In genomic region chr1:1598720-1599029, GRCh38 we compare ENCODE assay signal across 13 cellular contexts. TPM values are rescaled to one million over a fixed set of nuclear protein-coding genes. Genes with fewer than 3 reads are reported as not detected.
DNase-seq lines count a peak whose midpoint lies in the region; ATAC-seq and TF ChIP-seq lines count a peak whose summit lies in the region.
"Had no signal": no experiment of that assay in that cellular context is flagged by ENCODE, and none has a peak within 500 bp of the region (broad histone marks: within the 10 kb centered on the region; RNA-seq: fewer than 3 reads in every experiment).

No MANE protein-coding gene starts in this region.

- H3K36me3 Mint-ChIP-seq in WTC11, result no peaks in the 10 kb centered on the region
- H3K36me3 Mint-ChIP-seq in glutamatergic neuron (ENCODE audit: unreplicated experiment), result no peaks in the 10 kb centered on the region
- no peaks in the 10 kb centered on the region for H3K36me3 Mint-ChIP-seq in type B pancreatic cell

- H3K27ac ChIP-seq in left ventricle myocardium inferior (replicated peaks), result no peak overlapping the region

- H3K9me3 Mint-ChIP-seq in WTC11, result no peaks in the 10 kb centered on the region
- H3K9me3 Mint-ChIP-seq in glutamatergic neuron (ENCODE audit: unreplicated experiment), result no peaks in the 10 kb centered on the region
- H3K9me3 Mint-ChIP-seq in type B pancreatic cell, result no peaks in the 10 kb centered on the region

- H3K27me3 Mint-ChIP-seq in WTC11 (ENCODE audit: low read depth), result peaks cover 25% of the 10 kb centered on the region
- H3K27me3 Mint-ChIP-seq in glutamatergic neuron (ENCODE audit: unreplicated experiment), result peaks cover 6% of the 10 kb centered on the region
- H3K27me3 Mint-ChIP-seq in type B pancreatic cell, result peaks cover 35% of the 10 kb centered on the region

- no peaks in the 10 kb centered on the region for H3K36me3 ChIP-seq in left ventricle myocardium inferior

- H3K27me3 ChIP-seq in left ventricle myocardium inferior (ENCODE audit: low read depth), result peaks cover 72% of the 10 kb centered on the region

- POLR2A ChIA-PET in WTC11 (lab: Charles Lee), result interaction anchor here (0.6 kb wide), 1 partner anchor 30 kb away, joined by 5 read pairs; no protein-coding TSS in a partner anchor

- TF ChIP-seq CTCF in left ventricle myocardium inferior (IDR thresholded peaks at IDR 0.05; ENCODE audit: borderline replicate concordance) (no peak), WTC11 (IDR thresholded peaks at IDR 0.05) (no peak), glutamatergic neuron (IDR thresholded peaks at IDR 0.05; ENCODE audit: partially characterized antibody, unreplicated experiment) (no peak), type B pancreatic cell (conservative IDR thresholded peaks at IDR 0.05) (no peak)

- peaks cover 10% of the 10 kb centered on the region; the same call in 1 of the 2 replicates for H3K4me1 Mint-ChIP-seq in WTC11
- no peaks in the 10 kb centered on the region for H3K4me1 Mint-ChIP-seq in glutamatergic neuron (ENCODE audit: low read depth, unreplicated experiment)
- H3K4me1 Mint-ChIP-seq in type B pancreatic cell (ENCODE audit: unreplicated experiment), result no peaks in the 10 kb centered on the region

- peak overlapping the region; percentile 72 for H3K4me3 Mint-ChIP-seq in WTC11
- peak overlapping the region; percentile 80 for H3K4me3 Mint-ChIP-seq in glutamatergic neuron (ENCODE audit: unreplicated experiment)
- H3K4me3 Mint-ChIP-seq in type B pancreatic cell, result peak overlapping the region; percentile 87

- H3K27ac Mint-ChIP-seq in WTC11, result no peak overlapping the region
- peak overlapping the region; percentile 33 for H3K27ac Mint-ChIP-seq in glutamatergic neuron (ENCODE audit: unreplicated experiment)
- H3K27ac Mint-ChIP-seq in type B pancreatic cell, result peak overlapping the region; percentile 55

- in situ Hi-C loops in ACHN (cut with HindIII; ENCODE audit: low pct_ligation_motif_present, low pct_unique_long_range_greater_than_20kb, low sequenced_read_pairs), result no loop called here

- H3K4me1 ChIP-seq in left ventricle myocardium inferior, result peaks cover 27% of the 10 kb centered on the region

- peak; percentile 38 for DNase-seq in Right ventricle myocardium superior
- no peak for DNase-seq in left ventricle myocardium inferior
- no peak for DNase-seq in WTC11 (ENCODE audit: low spot score)
- no peak for DNase-seq in glutamatergic neuron
- DNase-seq in type B pancreatic cell (ENCODE audit: extremely low spot score, unreplicated experiment), result no peak
- DNase-seq in T1000 (lab: John Stamatoyannopoulos, UW), result no peak
- DNase-seq in DMS 273 treated with DMSO at 0.1 percent for 48 hours (lab: John Stamatoyannopoulos, UW), result no peak
- no peak for DNase-seq in ACHN
- DNase-seq: GDM1; MM.1S; NK-92 treated with Interleukin-12 subunit alpha and Interleukin-12 subunit beta, amount 100 ng/mL, for 24 hours; SIG-M5; stimulated activated CD4-positive, alpha-beta T cell treated with anti-CD3 and anti-CD28 coated beads, Interleukin-2, amount 100 ng/mL, for 48 hours had no signal

- CTCF ChIA-PET in WTC11 (lab: Charles Lee), result interaction anchor here (0.6 to 3.3 kb wide), 5 partner anchors 12 to 63 kb away, joined by 3 to 13 read pairs (median 4); partner anchors contain the start of gene MIB2

- H3K4me3 ChIP-seq in left ventricle myocardium inferior, result no peak overlapping the region

- no peaks in the 10 kb centered on the region for H3K9me3 ChIP-seq in left ventricle myocardium inferior (replicated peaks)

- intact Hi-C loops in Right ventricle myocardium superior (cut with DNase I) (no loop called here), left ventricle myocardium inferior (cut with micrococcal nuclease) (no loop called here)

- ATAC-seq in Right ventricle myocardium superior (ENCODE audit: poor library complexity) (no peak), WTC11 (no peak)

TF ChIP-seq in WTC11, 78 proteins besides CTCF, POLR2A, EP300 and RAD21:
- TF ChIP-seq USF1 (CRISPR knock-in tag; IDR thresholded peaks at IDR 0.05) (no peak), ZNF219 (CRISPR knock-in tag; IDR thresholded peaks at IDR 0.05; ENCODE audit: borderline replicate concordance) (no peak)

RNA-seq across cellular contexts. Expression of gene FNDC10, which starts 1.3 kb away (rescaled TPM):
- total RNA-seq in Right ventricle myocardium superior (2.0 TPM), left ventricle myocardium inferior (3.6 TPM), WTC11 (2021) (30.4 to 37.5 TPM (median 34.9 TPM) in 3 replicates), glutamatergic neuron (ENCODE audit: unreplicated experiment) (11.9 TPM), type B pancreatic cell (ENCODE audit: low replicate concordance) (8.9 and 9.3 TPM in 2 replicates)

RNA-seq across cellular contexts. Expression of gene MIB2, which starts 16.6 kb away (rescaled TPM):
- total RNA-seq in Right ventricle myocardium superior (110 TPM), left ventricle myocardium inferior (129 TPM), WTC11 (2021) (90.6 to 120 TPM (median 113 TPM) in 3 replicates), glutamatergic neuron (ENCODE audit: unreplicated experiment) (77.7 TPM), type B pancreatic cell (ENCODE audit: low replicate concordance) (73.6 and 114 TPM in 2 replicates)

RNA-seq across cellular contexts. Expression of gene SSU72, which starts 24.0 kb away (rescaled TPM):
- total RNA-seq in Right ventricle myocardium superior, result 106 TPM
- 104 TPM for total RNA-seq in left ventricle myocardium inferior
- total RNA-seq in WTC11 (2021), result 150 to 158 TPM (median 150 TPM) in 3 replicates
- total RNA-seq in glutamatergic neuron (ENCODE audit: unreplicated experiment), result 123 TPM
- 117 and 126 TPM in 2 replicates for total RNA-seq in type B pancreatic cell (ENCODE audit: low replicate concordance)

RNA-seq across cellular contexts. Expression of gene MMP23B, which starts 33.3 kb away (rescaled TPM):
- total RNA-seq in Right ventricle myocardium superior (25.1 TPM), left ventricle myocardium inferior (93.8 TPM), WTC11 (2021) (20.0 to 28.1 TPM (median 27.1 TPM) in 3 replicates), glutamatergic neuron (ENCODE audit: unreplicated experiment) (162 TPM), type B pancreatic cell (ENCODE audit: low replicate concordance) (2.2 and 6.8 TPM in 2 replicates)

RNA-seq across cellular contexts. Expression of gene TMEM240, which starts 58.3 kb away (rescaled TPM):
- 7.5 TPM for total RNA-seq in Right ventricle myocardium superior
- 7.2 TPM for total RNA-seq in left ventricle myocardium inferior
- total RNA-seq in WTC11 (2021), result 6.6 to 8.8 TPM (median 8.0 TPM) in 3 replicates
- total RNA-seq in glutamatergic neuron (ENCODE audit: unreplicated experiment), result 24.4 TPM
- total RNA-seq in type B pancreatic cell (ENCODE audit: low replicate concordance), result 3.1 and 10.3 TPM in 2 replicates
